15 cellular contexts compared by ENCODE assay signal in genomic region chr10:7596356-7596755, GRCh38.
A peak's percentile ranks its signal among the peaks of the same experiment; 100 is the strongest.
DNase-seq lines count a peak whose midpoint lies in the region; TF ChIP-seq lines count a peak whose summit lies in the region.
"Had no signal": no experiment of that assay in that cellular context is flagged by ENCODE, and none has a peak within 500 bp of the region (broad histone marks: within the 10 kb centered on the region; RNA-seq: fewer than 3 reads in every experiment).

No MANE protein-coding gene starts in this region.

- H3K36me3 ChIP-seq in muscle layer of colon (ENCODE audit: insufficient read depth, low read length) (peaks cover 8% of the 10 kb centered on the region), sigmoid colon (no peaks in the 10 kb centered on the region), Peyer's patch (no peaks in the 10 kb centered on the region)
- H3K36me3 ChIP-seq: BLaER1 treated with 17β-estradiol and CSF1 and Interleukin-3, amounts not matched to agents 10 nM and 100 nM had no signal

- H3K4me3 ChIP-seq in muscle layer of colon (ENCODE audit: low read depth in 1 of 2, low read length in 2 of 2) (no peak overlapping the region), sigmoid colon (no peak overlapping the region), Peyer's patch (no peak overlapping the region)
- H3K4me3 ChIP-seq: BLaER1 treated with 17β-estradiol and CSF1 and Interleukin-3, amounts not matched to agents 10 nM and 100 nM; GM12878; GM23338 had no signal

- H3K27me3 ChIP-seq in muscle layer of colon (ENCODE audit: control insufficient read depth in 1 of 2, insufficient read depth in 2 of 2, low read length in 2 of 2): no peaks in the 10 kb centered on the region
- no peaks in the 10 kb centered on the region for H3K27me3 ChIP-seq in sigmoid colon
- H3K27me3 ChIP-seq in Peyer's patch: no peaks in the 10 kb centered on the region
- H3K27me3 ChIP-seq: BLaER1 treated with 17β-estradiol and CSF1 and Interleukin-3, amounts not matched to agents 10 nM and 100 nM had no signal

- no peak for TF ChIP-seq CTCF in sigmoid colon (IDR thresholded peaks at IDR 0.05)
- TF ChIP-seq CTCF in Peyer's patch (IDR thresholded peaks at IDR 0.05): no peak

- intact Hi-C loops in sigmoid colon (cut with DNase I): no loop called here

- peak; percentile 71 for DNase-seq in SK-MEL-5 (ENCODE audit: low read depth, low spot score)
- no peak for DNase-seq in sigmoid colon
- no peak for DNase-seq in NCI-H2196 treated with DMSO at 0.1 percent for 48 hours (lab: John Stamatoyannopoulos, UW; ENCODE audit: unreplicated experiment)
- DNase-seq in NCI-H1105 treated with DMSO at 0.1 percent for 48 hours (lab: John Stamatoyannopoulos, UW): no peak
- DNase-seq in amniotic stem cell (lab: John Stamatoyannopoulos, UW): no peak
- DNase-seq in Peyer's patch: no peak
- DNase-seq: ACHN; Calu3; CD4-positive, CD25-positive, alpha-beta regulatory T cell; DMS 273 treated with DMSO at 0.1 percent for 48 hours; H7 had no signal

- H3K27ac ChIP-seq in muscle layer of colon (ENCODE audit: low read depth, low read length) (peak overlapping the region; percentile 19), sigmoid colon (peak overlapping the region; percentile 19 to 96 (median 88)), Peyer's patch (no peak overlapping the region)
- H3K27ac ChIP-seq: BLaER1 treated with 17β-estradiol and CSF1 and Interleukin-3, amounts not matched to agents 10 nM and 100 nM had no signal

- TF ChIP-seq POLR2A in sigmoid colon (IDR thresholded peaks at IDR 0.05) (no peak), Peyer's patch (IDR thresholded peaks at IDR 0.05) (no peak)

- in situ Hi-C loops in SK-MEL-5 (cut with HindIII; ENCODE audit: low pct_unique_long_range_greater_than_20kb, low sequenced_read_pairs): no loop called here

- H3K4me1 ChIP-seq in muscle layer of colon (ENCODE audit: insufficient read depth, low read length): peaks cover 47% of the 10 kb centered on the region
- H3K4me1 ChIP-seq in sigmoid colon: peaks cover 0 to 69% (median 45%) of the 10 kb centered on the region in 4 donors
- H3K4me1 ChIP-seq in Peyer's patch: no peaks in the 10 kb centered on the region

- no peak overlapping the region for H3K9ac ChIP-seq in muscle layer of colon (ENCODE audit: low read length)
- H3K9ac ChIP-seq: BLaER1 treated with 17β-estradiol and CSF1 and Interleukin-3, amounts not matched to agents 10 nM and 100 nM had no signal

- WGBS in sigmoid colon, 2 donors: 76 to 84% methylated on average over 6 of the region's 6 CpGs

- no peak for TF ChIP-seq EP300 in sigmoid colon (IDR thresholded peaks at IDR 0.05)

- H3K9me3 ChIP-seq in muscle layer of colon (ENCODE audit: low read length) (no peaks in the 10 kb centered on the region), sigmoid colon (no peaks in the 10 kb centered on the region), Peyer's patch (no peaks in the 10 kb centered on the region)
- H3K9me3 ChIP-seq: BLaER1 treated with 17β-estradiol and CSF1 and Interleukin-3, amounts not matched to agents 10 nM and 100 nM had no signal

Comparison
In these comparisons a context has a peak if more than half of its experiments do, and no peak if none do; other contexts are left out.
1. H3K27ac ChIP-seq: peak in muscle layer of colon (single experiment) and sigmoid colon (4 of 4); none in Peyer's patch (0 of 4).